ENCODE assay signal across 18 cellular contexts in genomic region chr10:98402513-98402912, GRCh38.
"Had no signal": no experiment of that assay in that cellular context is flagged by ENCODE, and none has a peak within 500 bp of the region (broad histone marks: within the 10 kb centered on the region; RNA-seq: fewer than 3 reads in every experiment).

No MANE protein-coding gene starts in this region.

- H3K27me3 ChIP-seq: esophagus muscularis mucosa, foreskin keratinocyte, hepatocyte, neutrophil, transverse colon had no signal

- H3K9me3 Mint-ChIP-seq: dendritic cell treated with granulocyte-macrophage colony-stimulating factor and Interleukin-4, amounts not matched to agents 40 ng/mL and 50 ng/mL, for 4 days; effector memory CD8-positive, alpha-beta T cell; naive thymus-derived CD4-positive, alpha-beta T cell; stimulated activated naive B cell treated with anti-CD40 and anti-IgM and Interleukin-4, amounts not matched to agents 10 μg/mL and 1 μg/mL and 100 μg/mL, for 72 hours; stimulated activated naive CD8-positive, alpha-beta T cell treated with anti-CD3 and anti-CD28 coated beads, Interleukin-15, amount 100 ng/mL, for 72 hours had no signal

- ATAC-seq: effector memory CD8-positive, alpha-beta T cell; foreskin keratinocyte; left cardiac atrium; naive thymus-derived CD4-positive, alpha-beta T cell; sciatic nerve; stimulated activated naive B cell treated with anti-CD40 and anti-IgM and Interleukin-4, amounts not matched to agents 10 μg/mL and 1 μg/mL and 100 μg/mL, for 72 hours; stimulated activated naive CD8-positive, alpha-beta T cell treated with anti-CD3 and anti-CD28 coated beads, Interleukin-15, amount 100 ng/mL, for 72 hours had no signal

- H3K27ac ChIP-seq: epithelial cell of prostate, esophagus muscularis mucosa, hepatocyte, neutrophil, thoracic aorta had no signal

- DNase-seq: effector memory CD8-positive, alpha-beta T cell; foreskin keratinocyte; kidney; left cardiac atrium; mesendoderm; naive thymus-derived CD4-positive, alpha-beta T cell; stimulated activated CD4-positive, alpha-beta T cell treated with anti-CD3 and anti-CD28 coated beads, Interleukin-2, amount 100 ng/mL, for 24 hours; stimulated activated CD4-positive, alpha-beta T cell treated with anti-CD3 and anti-CD28 coated beads, Interleukin-4, amount 100 ng/mL, for 4 hours; stimulated activated naive B cell treated with anti-CD40 and anti-IgM and Interleukin-4, amounts not matched to agents 10 μg/mL and 1 μg/mL and 100 μg/mL, for 72 hours; stimulated activated naive CD8-positive, alpha-beta T cell treated with anti-CD3 and anti-CD28 coated beads, Interleukin-15, amount 100 ng/mL, for 72 hours; transverse colon had no signal

- H3K36me3 ChIP-seq: neutrophil, transverse colon had no signal

- H3K4me3 Mint-ChIP-seq: dendritic cell treated with granulocyte-macrophage colony-stimulating factor and Interleukin-4, amounts not matched to agents 40 ng/mL and 50 ng/mL, for 4 days; effector memory CD8-positive, alpha-beta T cell; naive thymus-derived CD4-positive, alpha-beta T cell; stimulated activated naive B cell treated with anti-CD40 and anti-IgM and Interleukin-4, amounts not matched to agents 10 μg/mL and 1 μg/mL and 100 μg/mL, for 72 hours; stimulated activated naive CD8-positive, alpha-beta T cell treated with anti-CD3 and anti-CD28 coated beads, Interleukin-15, amount 100 ng/mL, for 72 hours had no signal

- H3K9me3 ChIP-seq: esophagus muscularis mucosa, neutrophil, thoracic aorta, transverse colon had no signal

- H3K4me3 ChIP-seq: esophagus muscularis mucosa, hepatocyte, thoracic aorta, transverse colon had no signal

- H3K27ac Mint-ChIP-seq: dendritic cell treated with granulocyte-macrophage colony-stimulating factor and Interleukin-4, amounts not matched to agents 40 ng/mL and 50 ng/mL, for 4 days; effector memory CD8-positive, alpha-beta T cell; naive thymus-derived CD4-positive, alpha-beta T cell; stimulated activated naive B cell treated with anti-CD40 and anti-IgM and Interleukin-4, amounts not matched to agents 10 μg/mL and 1 μg/mL and 100 μg/mL, for 72 hours had no signal

- H3K27me3 Mint-ChIP-seq: dendritic cell treated with granulocyte-macrophage colony-stimulating factor and Interleukin-4, amounts not matched to agents 40 ng/mL and 50 ng/mL, for 4 days; effector memory CD8-positive, alpha-beta T cell; naive thymus-derived CD4-positive, alpha-beta T cell; stimulated activated naive B cell treated with anti-CD40 and anti-IgM and Interleukin-4, amounts not matched to agents 10 μg/mL and 1 μg/mL and 100 μg/mL, for 72 hours; stimulated activated naive CD8-positive, alpha-beta T cell treated with anti-CD3 and anti-CD28 coated beads, Interleukin-15, amount 100 ng/mL, for 72 hours had no signal
